1 cellular context compared by ENCODE assay signal in the genomic region with DNA sequence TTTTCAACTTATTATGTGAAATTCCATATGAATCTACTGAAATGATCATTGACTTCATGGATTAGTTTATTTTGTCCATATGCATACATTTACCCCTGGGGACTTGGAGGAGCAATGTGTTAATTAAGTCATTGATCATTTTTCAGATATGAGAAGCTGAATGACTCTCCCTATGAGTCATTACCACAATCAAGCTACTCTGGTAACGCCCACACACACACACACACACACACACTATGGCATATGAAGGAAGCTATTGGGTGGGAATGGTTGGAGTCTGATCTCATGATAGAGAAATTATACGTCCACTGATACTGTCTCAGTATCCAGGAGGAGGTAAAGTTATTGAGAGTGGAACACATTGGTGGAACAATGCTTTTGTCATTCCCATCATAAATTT.
TF ChIP-seq lines count a peak whose summit lies in the region.

No MANE protein-coding gene starts in this region.

TF ChIP-seq in HEK293, 187 proteins besides CTCF, POLR2A, EP300 and RAD21 (continued from another document and continues in another):
- TF ChIP-seq, protein P1, sequence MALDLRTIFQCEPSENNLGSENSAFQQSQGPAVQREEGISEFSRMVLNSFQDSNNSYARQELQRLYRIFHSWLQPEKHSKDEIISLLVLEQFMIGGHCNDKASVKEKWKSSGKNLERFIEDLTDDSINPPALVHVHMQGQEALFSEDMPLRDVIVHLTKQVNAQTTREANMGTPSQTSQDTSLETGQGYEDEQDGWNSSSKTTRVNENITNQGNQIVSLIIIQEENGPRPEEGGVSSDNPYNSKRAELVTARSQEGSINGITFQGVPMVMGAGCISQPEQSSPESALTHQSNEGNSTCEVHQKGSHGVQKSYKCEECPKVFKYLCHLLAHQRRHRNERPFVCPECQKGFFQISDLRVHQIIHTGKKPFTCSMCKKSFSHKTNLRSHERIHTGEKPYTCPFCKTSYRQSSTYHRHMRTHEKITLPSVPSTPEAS (tag by site-specific recombination; IDR thresholded peaks at IDR 0.05) = peak; percentile 63
- TF ChIP-seq GLI4 (tag by site-specific recombination; IDR thresholded peaks at IDR 0.05) (no peak), TRIM28 (IDR thresholded peaks at IDR 0.05; ENCODE audit: borderline replicate concordance, low read length) (no peak), ZFP3 (tag by site-specific recombination; IDR thresholded peaks at IDR 0.05; ENCODE audit: low read depth) (no peak), GLIS2 (tag by site-specific recombination; IDR thresholded peaks at IDR 0.05) (peak; percentile 19; the same call in 1 of the 2 replicates), ZNF544 (tag by site-specific recombination; IDR thresholded peaks at IDR 0.05) (no peak), IKZF3 (tag by site-specific recombination; IDR thresholded peaks at IDR 0.05) (peak; percentile 69), KLF1 (tag by site-specific recombination; IDR thresholded peaks at IDR 0.05) (peak; percentile 87), PRDM1 (tag by site-specific recombination; IDR thresholded peaks at IDR 0.05) (peak; percentile 76), ZNF184 (tag by site-specific recombination; IDR thresholded peaks at IDR 0.05) (peak; percentile 49; the same call in 1 of the 2 replicates), ZNF639 (tag by site-specific recombination; IDR thresholded peaks at IDR 0.05) (peak; percentile 91), FEZF1 (tag by site-specific recombination; IDR thresholded peaks at IDR 0.05) (peak; percentile 70), ATF2 (tag by site-specific recombination; IDR thresholded peaks at IDR 0.05; ENCODE audit: low read depth) (peak; percentile 50), ZNF202 (tag by site-specific recombination; IDR thresholded peaks at IDR 0.05; ENCODE audit: borderline replicate concordance) (no peak), ZNF518A (tag by site-specific recombination; conservative IDR thresholded peaks at IDR 0.05; ENCODE audit: low read depth) (0 out of 2 replicates have a peak, but pooled peaks have one; percentile 25), ZFP41 (tag by site-specific recombination; IDR thresholded peaks at IDR 0.05; ENCODE audit: borderline replicate concordance) (no peak), ZNF670 (tag by site-specific recombination; IDR thresholded peaks at IDR 0.05; ENCODE audit: low read depth) (no peak), ZNF341 (tag by site-specific recombination; IDR thresholded peaks at IDR 0.05; ENCODE audit: low read depth) (no peak), ZNF560 (tag by site-specific recombination; IDR thresholded peaks at IDR 0.05; ENCODE audit: borderline replicate concordance) (no peak), ZFP37 (tag by site-specific recombination; IDR thresholded peaks at IDR 0.05) (peak; percentile 70; the same call in 1 of the 2 replicates), ZNF391 (tag by site-specific recombination; IDR thresholded peaks at IDR 0.05; ENCODE audit: borderline replicate concordance, low read depth) (peak; percentile 54; the same call in 1 of the 2 replicates), ZNF792 (tag by site-specific recombination; IDR thresholded peaks at IDR 0.05) (peak; percentile 91), ZNF211 (tag by site-specific recombination; IDR thresholded peaks at IDR 0.05; ENCODE audit: low read depth) (no peak), ZNF704 (tag by site-specific recombination; IDR thresholded peaks at IDR 0.05) (no peak)
- TF ChIP-seq, protein P2, sequence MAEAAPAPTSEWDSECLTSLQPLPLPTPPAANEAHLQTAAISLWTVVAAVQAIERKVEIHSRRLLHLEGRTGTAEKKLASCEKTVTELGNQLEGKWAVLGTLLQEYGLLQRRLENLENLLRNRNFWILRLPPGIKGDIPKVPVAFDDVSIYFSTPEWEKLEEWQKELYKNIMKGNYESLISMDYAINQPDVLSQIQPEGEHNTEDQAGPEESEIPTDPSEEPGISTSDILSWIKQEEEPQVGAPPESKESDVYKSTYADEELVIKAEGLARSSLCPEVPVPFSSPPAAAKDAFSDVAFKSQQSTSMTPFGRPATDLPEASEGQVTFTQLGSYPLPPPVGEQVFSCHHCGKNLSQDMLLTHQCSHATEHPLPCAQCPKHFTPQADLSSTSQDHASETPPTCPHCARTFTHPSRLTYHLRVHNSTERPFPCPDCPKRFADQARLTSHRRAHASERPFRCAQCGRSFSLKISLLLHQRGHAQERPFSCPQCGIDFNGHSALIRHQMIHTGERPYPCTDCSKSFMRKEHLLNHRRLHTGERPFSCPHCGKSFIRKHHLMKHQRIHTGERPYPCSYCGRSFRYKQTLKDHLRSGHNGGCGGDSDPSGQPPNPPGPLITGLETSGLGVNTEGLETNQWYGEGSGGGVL (tag by site-specific recombination; IDR thresholded peaks at IDR 0.05) = peak; percentile 86
- TF ChIP-seq, protein P3, sequence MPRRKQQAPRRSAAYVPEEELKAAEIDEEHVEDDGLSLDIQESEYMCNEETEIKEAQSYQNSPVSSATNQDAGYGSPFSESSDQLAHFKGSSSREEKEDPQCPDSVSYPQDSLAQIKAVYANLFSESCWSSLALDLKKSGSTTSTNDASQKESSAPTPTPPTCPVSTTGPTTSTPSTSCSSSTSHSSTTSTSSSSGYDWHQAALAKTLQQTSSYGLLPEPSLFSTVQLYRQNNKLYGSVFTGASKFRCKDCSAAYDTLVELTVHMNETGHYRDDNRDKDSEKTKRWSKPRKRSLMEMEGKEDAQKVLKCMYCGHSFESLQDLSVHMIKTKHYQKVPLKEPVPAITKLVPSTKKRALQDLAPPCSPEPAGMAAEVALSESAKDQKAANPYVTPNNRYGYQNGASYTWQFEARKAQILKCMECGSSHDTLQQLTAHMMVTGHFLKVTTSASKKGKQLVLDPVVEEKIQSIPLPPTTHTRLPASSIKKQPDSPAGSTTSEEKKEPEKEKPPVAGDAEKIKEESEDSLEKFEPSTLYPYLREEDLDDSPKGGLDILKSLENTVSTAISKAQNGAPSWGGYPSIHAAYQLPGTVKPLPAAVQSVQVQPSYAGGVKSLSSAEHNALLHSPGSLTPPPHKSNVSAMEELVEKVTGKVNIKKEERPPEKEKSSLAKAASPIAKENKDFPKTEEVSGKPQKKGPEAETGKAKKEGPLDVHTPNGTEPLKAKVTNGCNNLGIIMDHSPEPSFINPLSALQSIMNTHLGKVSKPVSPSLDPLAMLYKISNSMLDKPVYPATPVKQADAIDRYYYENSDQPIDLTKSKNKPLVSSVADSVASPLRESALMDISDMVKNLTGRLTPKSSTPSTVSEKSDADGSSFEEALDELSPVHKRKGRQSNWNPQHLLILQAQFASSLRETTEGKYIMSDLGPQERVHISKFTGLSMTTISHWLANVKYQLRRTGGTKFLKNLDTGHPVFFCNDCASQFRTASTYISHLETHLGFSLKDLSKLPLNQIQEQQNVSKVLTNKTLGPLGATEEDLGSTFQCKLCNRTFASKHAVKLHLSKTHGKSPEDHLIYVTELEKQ (tag by site-specific recombination; IDR thresholded peaks at IDR 0.05; ENCODE audit: borderline replicate concordance) = peak; percentile 74; the same call in 1 of the 2 replicates
- TF ChIP-seq, protein P4, sequence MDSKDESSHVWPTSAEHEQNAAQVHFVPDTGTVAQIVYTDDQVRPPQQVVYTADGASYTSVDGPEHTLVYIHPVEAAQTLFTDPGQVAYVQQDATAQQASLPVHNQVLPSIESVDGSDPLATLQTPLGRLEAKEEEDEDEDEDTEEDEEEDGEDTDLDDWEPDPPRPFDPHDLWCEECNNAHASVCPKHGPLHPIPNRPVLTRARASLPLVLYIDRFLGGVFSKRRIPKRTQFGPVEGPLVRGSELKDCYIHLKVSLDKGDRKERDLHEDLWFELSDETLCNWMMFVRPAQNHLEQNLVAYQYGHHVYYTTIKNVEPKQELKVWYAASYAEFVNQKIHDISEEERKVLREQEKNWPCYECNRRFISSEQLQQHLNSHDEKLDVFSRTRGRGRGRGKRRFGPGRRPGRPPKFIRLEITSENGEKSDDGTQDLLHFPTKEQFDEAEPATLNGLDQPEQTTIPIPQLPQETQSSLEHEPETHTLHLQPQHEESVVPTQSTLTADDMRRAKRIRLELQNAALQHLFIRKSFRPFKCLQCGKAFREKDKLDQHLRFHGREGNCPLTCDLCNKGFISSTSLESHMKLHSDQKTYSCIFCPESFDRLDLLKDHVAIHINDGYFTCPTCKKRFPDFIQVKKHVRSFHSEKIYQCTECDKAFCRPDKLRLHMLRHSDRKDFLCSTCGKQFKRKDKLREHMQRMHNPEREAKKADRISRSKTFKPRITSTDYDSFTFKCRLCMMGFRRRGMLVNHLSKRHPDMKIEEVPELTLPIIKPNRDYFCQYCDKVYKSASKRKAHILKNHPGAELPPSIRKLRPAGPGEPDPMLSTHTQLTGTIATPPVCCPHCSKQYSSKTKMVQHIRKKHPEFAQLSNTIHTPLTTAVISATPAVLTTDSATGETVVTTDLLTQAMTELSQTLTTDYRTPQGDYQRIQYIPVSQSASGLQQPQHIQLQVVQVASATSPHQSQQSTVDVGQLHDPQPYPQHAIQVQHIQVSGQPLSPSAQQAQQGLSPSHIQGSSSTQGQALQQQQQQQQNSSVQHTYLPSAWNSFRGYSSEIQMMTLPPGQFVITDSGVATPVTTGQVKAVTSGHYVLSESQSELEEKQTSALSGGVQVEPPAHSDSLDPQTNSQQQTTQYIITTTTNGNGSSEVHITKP (tag by site-specific recombination; IDR thresholded peaks at IDR 0.05) = peak; percentile 59; the same call in 1 of the 2 replicates
- TF ChIP-seq, protein P5, sequence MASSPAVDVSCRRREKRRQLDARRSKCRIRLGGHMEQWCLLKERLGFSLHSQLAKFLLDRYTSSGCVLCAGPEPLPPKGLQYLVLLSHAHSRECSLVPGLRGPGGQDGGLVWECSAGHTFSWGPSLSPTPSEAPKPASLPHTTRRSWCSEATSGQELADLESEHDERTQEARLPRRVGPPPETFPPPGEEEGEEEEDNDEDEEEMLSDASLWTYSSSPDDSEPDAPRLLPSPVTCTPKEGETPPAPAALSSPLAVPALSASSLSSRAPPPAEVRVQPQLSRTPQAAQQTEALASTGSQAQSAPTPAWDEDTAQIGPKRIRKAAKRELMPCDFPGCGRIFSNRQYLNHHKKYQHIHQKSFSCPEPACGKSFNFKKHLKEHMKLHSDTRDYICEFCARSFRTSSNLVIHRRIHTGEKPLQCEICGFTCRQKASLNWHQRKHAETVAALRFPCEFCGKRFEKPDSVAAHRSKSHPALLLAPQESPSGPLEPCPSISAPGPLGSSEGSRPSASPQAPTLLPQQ (tag by site-specific recombination; IDR thresholded peaks at IDR 0.05) = peak; percentile 67
